ENCODE assay signal across 15 cellular contexts in genomic region chr7:35874881-35875280, GRCh38.
DNase-seq lines count a peak whose midpoint lies in the region; ATAC-seq and TF ChIP-seq lines count a peak whose summit lies in the region.
"Had no signal": no experiment of that assay in that cellular context is flagged by ENCODE, and none has a peak within 500 bp of the region (broad histone marks: within the 10 kb centered on the region; RNA-seq: fewer than 3 reads in every experiment).

No MANE protein-coding gene starts in this region.

- H3K4me3 ChIP-seq in AG09309 (ENCODE audit: control insufficient read depth, low read depth, low read length), result no peak overlapping the region

- ATAC-seq in GM21825 (IDR thresholded peaks at IDR 0.05; ENCODE audit: unreplicated experiment) (no peak), GM21717 (IDR thresholded peaks at IDR 0.05; ENCODE audit: unreplicated experiment) (no peak), GM18520 (IDR thresholded peaks at IDR 0.05; ENCODE audit: unreplicated experiment) (no peak)

- H3K9me3 Mint-ChIP-seq in osteocyte (ENCODE audit: unreplicated experiment), result no peaks in the 10 kb centered on the region
- H3K9me3 Mint-ChIP-seq: CD4-positive, CD25-positive, alpha-beta regulatory T cell; T-helper 1 cell treated with Interleukin-12 subunit alpha and Interleukin-12 subunit beta and Interleukin-4 antibody, amounts not matched to agents 30 μg/mL and 1 μg/mL, for 36 hours had no signal

- TF ChIP-seq CTCF in AG09309 (IDR thresholded peaks at IDR 0.05; ENCODE audit: control insufficient read depth, insufficient read depth, low read depth, low read length, missing control alignments) (no peak), osteocyte (IDR thresholded peaks at IDR 0.05) (no peak)

- H3K4me1 Mint-ChIP-seq in osteocyte (ENCODE audit: unreplicated experiment), result peaks cover 80% of the 10 kb centered on the region

- H3K27me3 Mint-ChIP-seq in osteocyte (ENCODE audit: unreplicated experiment), result no peaks in the 10 kb centered on the region
- H3K27me3 Mint-ChIP-seq: CD4-positive, CD25-positive, alpha-beta regulatory T cell had no signal

- DNase-seq in AG09309 (ENCODE audit: low read depth) (peak; percentile 11), NCI-H69 (lab: John Stamatoyannopoulos, UW) (peak; percentile 73), dedifferentiated amniotic fluid mesenchymal stem cell (ENCODE audit: extremely low spot score) (peak; percentile 30), osteocyte (ENCODE audit: extremely low spot score, unreplicated experiment) (no peak), GM19238 (ENCODE audit: insufficient read length, low spot score) (no peak)
- DNase-seq: activated gamma-delta T cell treated with Interleukin-2 at 50 U/mL for 16 hours; CD4-positive, CD25-positive, alpha-beta regulatory T cell; NCI-H187 treated with DMSO at 0.1 percent for 48 hours; nucleus accumbens; SHP77 treated with DMSO at 0.1 percent for 48 hours; stimulated activated CD4-positive, alpha-beta T cell treated with anti-CD3 and anti-CD28 coated beads, Interleukin-15, amount 100 ng/mL, for 24 hours had no signal

- H3K4me3 Mint-ChIP-seq in osteocyte (ENCODE audit: unreplicated experiment), result no peak overlapping the region
- H3K4me3 Mint-ChIP-seq: CD4-positive, CD25-positive, alpha-beta regulatory T cell; T-helper 1 cell treated with Interleukin-12 subunit alpha and Interleukin-12 subunit beta and Interleukin-4 antibody, amounts not matched to agents 30 μg/mL and 1 μg/mL, for 36 hours had no signal

- H3K27ac Mint-ChIP-seq in osteocyte (ENCODE audit: unreplicated experiment), result peak overlapping the region; percentile 89
- H3K27ac Mint-ChIP-seq: T-helper 1 cell treated with Interleukin-12 subunit alpha and Interleukin-12 subunit beta and Interleukin-4 antibody, amounts not matched to agents 30 μg/mL and 1 μg/mL, for 36 hours had no signal

- peaks cover 16% of the 10 kb centered on the region for H3K36me3 Mint-ChIP-seq in osteocyte (ENCODE audit: unreplicated experiment)

Comparison
In these comparisons a context has a peak if more than half of its experiments do, and no peak if none do; other contexts are left out.
1. DNase-seq: peak in AG09309 (single experiment), NCI-H69 (single experiment) and dedifferentiated amniotic fluid mesenchymal stem cell (single experiment); none in osteocyte (single experiment) and GM19238 (single experiment).